20 cellular contexts compared by ENCODE assay signal in genomic region chr1:209869242-209870149, GRCh38. TPM values are rescaled to one million over a fixed set of nuclear protein-coding genes. Genes with fewer than 3 reads are reported as not detected.
DNase-seq lines count a peak whose midpoint lies in the region; ATAC-seq and TF ChIP-seq lines count a peak whose summit lies in the region.
"Had no signal": no experiment of that assay in that cellular context is flagged by ENCODE, and none has a peak within 500 bp of the region (broad histone marks: within the 10 kb centered on the region; RNA-seq: fewer than 3 reads in every experiment).

No MANE protein-coding gene starts in this region.

- H3T11ph ChIP-seq in H9 (ENCODE audit: low read length): no peak overlapping the region

- H2BK12ac ChIP-seq in H9 (ENCODE audit: insufficient read length, low read depth, low read length): no peak overlapping the region

- H3K9ac ChIP-seq in H9 (ENCODE audit: extremely low read depth, insufficient read length, low read length): no peak overlapping the region

- no peak overlapping the region for H2BK5ac ChIP-seq in H9 (ENCODE audit: insufficient read length, low read length)

- peaks cover 44% of the 10 kb centered on the region for H3K4me1 ChIP-seq in foreskin keratinocyte
- H3K4me1 ChIP-seq in H9 (ENCODE audit: insufficient read depth, low read length): no peaks in the 10 kb centered on the region
- H3K4me1 ChIP-seq: gastroesophageal sphincter had no signal

- peaks cover 57% of the 10 kb centered on the region for H3K4me1 Mint-ChIP-seq in brain
- H3K4me1 Mint-ChIP-seq in H9: 0 out of 4 replicates have a peak, but pooled peaks cover 0 to under 1% of the 10 kb centered on the region in 2 experiments
- H3K4me1 Mint-ChIP-seq: T-helper 17 cell had no signal

- no peak overlapping the region for H4K5ac ChIP-seq in H9 (ENCODE audit: insufficient read length, low read depth, low read length)

- no peak overlapping the region for H3K23ac ChIP-seq in H9 (ENCODE audit: insufficient read length, low read depth, low read length)

- H4K8ac ChIP-seq in H9 (replicated peaks; ENCODE audit: insufficient read length, low read depth, low read length): no peak overlapping the region

- no CpG with 5 or more reads among the region's 2 CpGs for WGBS in H9 (ENCODE audit: extremely low coverage, insufficient read length, low lambda C conversion rate)

- H3K4ac ChIP-seq in H9 (ENCODE audit: low read depth, low read length): no peak overlapping the region

- H2AFZ ChIP-seq in H9 (ENCODE audit: low read length): no peak overlapping the region
- H2AFZ ChIP-seq: PC-9 had no signal

- no peaks in the 10 kb centered on the region for H3K9me3 ChIP-seq in H9 (ENCODE audit: control insufficient read depth, low read depth, low read length)
- H3K9me3 ChIP-seq: testis had no signal

- no peaks in the 10 kb centered on the region for H3K79me2 ChIP-seq in H9 (ENCODE audit: insufficient read depth, low read length)

- no peak overlapping the region for H4K91ac ChIP-seq in H9 (ENCODE audit: insufficient read length, low read depth, low read length)

- no peak overlapping the region for H2BK15ac ChIP-seq in H9 (ENCODE audit: low read depth, low read length)

- no peaks in the 10 kb centered on the region for H3K23me2 ChIP-seq in H9 (ENCODE audit: insufficient read length, low read depth, low read length, poor library complexity, severe bottlenecking)

- no peak overlapping the region for H2BK120ac ChIP-seq in H9 (ENCODE audit: low read depth, low read length, poor library complexity, severe bottlenecking)

- no peak overlapping the region for H3K4me2 ChIP-seq in H9 (ENCODE audit: insufficient read depth, insufficient read length, low read length)
- H3K4me2 ChIP-seq: PC-9 had no signal

- in situ Hi-C loops in G401 (cut with HindIII; ENCODE audit: low sequenced_read_pairs) (no loop called here), KBM-7 (cut with MboI; ENCODE audit: low pct_unique_long_range_greater_than_20kb, low sequenced_read_pairs) (loop anchor here (25.0 kb wide), 1 partner anchor 118 kb away; no protein-coding TSS in a partner anchor)

- H3K9me3 Mint-ChIP-seq in brain: peaks cover 7 to 19% (median 12%) of the 10 kb centered on the region in 5 experiments
- H3K9me3 Mint-ChIP-seq in H9: peaks cover 14 to 18% of the 10 kb centered on the region in 2 experiments

- H3K27ac ChIP-seq in foreskin keratinocyte (peak overlapping the region; percentile 59), substantia nigra (ENCODE audit: low read depth, low read length, poor library complexity, severe bottlenecking) (peak overlapping the region; percentile 85), H9 (ENCODE audit: insufficient read length, low read depth, low read length) (no peak overlapping the region)
- H3K27ac ChIP-seq: gastroesophageal sphincter, PC-9, WERI-Rb-1 had no signal

- DNase-seq in G401 (ENCODE audit: low spot score) (peak; percentile 62), foreskin keratinocyte (no peak), substantia nigra (lab: John Stamatoyannopoulos, UW) (no peak), H9 (no peak), KBM-7 (no peak)
- DNase-seq in stimulated activated CD4-positive, alpha-beta T cell treated with anti-CD3 and anti-CD28 coated beads, Interleukin-4, amount 100 ng/mL, for 4 hours: no peak
- DNase-seq: activated CD4-positive, alpha-beta T cell treated with anti-CD3 and anti-CD28 coated beads, Interleukin-2, amount 50 U/mL, for 4 hours; activated gamma-delta T cell treated with Interleukin-2 at 50 U/mL for 16 hours; amniotic stem cell; left cardiac atrium; NCI-H1436 treated with DMSO at 0.1 percent for 48 hours; NCI-H774; PC-9; retina; T-helper 17 cell; testis; WERI-Rb-1 had no signal

- TF ChIP-seq CTCF in brain (conservative IDR thresholded peaks at IDR 0.05): no peak
- no peak for TF ChIP-seq CTCF in foreskin keratinocyte (conservative IDR thresholded peaks at IDR 0.05)
- no peak for TF ChIP-seq CTCF in H9 (conservative IDR thresholded peaks at IDR 0.05)

- H3K27me3 ChIP-seq in foreskin keratinocyte: no peaks in the 10 kb centered on the region
- no peaks in the 10 kb centered on the region for H3K27me3 ChIP-seq in H9 (ENCODE audit: insufficient read depth, low read length)
- H3K27me3 ChIP-seq: testis had no signal

- H3K4me3 Mint-ChIP-seq in brain: peak overlapping the region in 3 of 5 experiments; percentile 5 to 67 (median 6)
- H3K4me3 Mint-ChIP-seq in H9: no peak overlapping the region
- H3K4me3 Mint-ChIP-seq: T-helper 17 cell had no signal

- H3K18ac ChIP-seq in H9 (ENCODE audit: insufficient read length, low read depth, low read length): no peak overlapping the region

- H4K20me1 ChIP-seq in H9 (ENCODE audit: control insufficient read depth, insufficient read depth, insufficient read length): no peaks in the 10 kb centered on the region

- no peak overlapping the region for H2BK20ac ChIP-seq in H9 (ENCODE audit: low read depth, low read length, poor library complexity, severe bottlenecking)

- H3K14ac ChIP-seq in H9 (ENCODE audit: insufficient read depth, low read length): no peak overlapping the region

- no peak overlapping the region for H2AK5ac ChIP-seq in H9 (ENCODE audit: insufficient read length, low read length)

- H3K27ac Mint-ChIP-seq in brain (peak overlapping the region; percentile 13 to 75 (median 69)), H9 (no peak overlapping the region)
- H3K27ac Mint-ChIP-seq: T-helper 17 cell had no signal

- H3K27me3 Mint-ChIP-seq in brain (peaks cover 3% of the 10 kb centered on the region), H9 (ENCODE audit: low read depth) (peaks cover 6% of the 10 kb centered on the region; the same call in 1 of the 2 replicates)

- no peak overlapping the region for H3K56ac ChIP-seq in H9 (ENCODE audit: insufficient read length, low read depth, low read length)

- H3K36me3 Mint-ChIP-seq in brain: no peaks in the 10 kb centered on the region
- peaks cover 4 to 11% (median 8%) of the 10 kb centered on the region in 3 experiments; a peak in 6 of 7 replicates for H3K36me3 Mint-ChIP-seq in H9 (ENCODE audit: insufficient read depth in 1 of 3, low read depth in 3 of 3)

- ATAC-seq in foreskin keratinocyte (no peak), HG02571 (IDR thresholded peaks at IDR 0.05; ENCODE audit: unreplicated experiment) (no peak)
- ATAC-seq: gastroesophageal sphincter, left cardiac atrium, T-helper 17 cell had no signal

- no peaks in the 10 kb centered on the region for H3K79me1 ChIP-seq in H9 (ENCODE audit: insufficient read depth, low read depth, low read length, poor library complexity, severe bottlenecking)

RNA-seq across cellular contexts. Expression of gene UTP25, which starts 41.7 kb away (rescaled TPM):
- total RNA-seq in G401 (2014; rRNA removed; shearing (Covaris generic)): 9.7 and 13.5 TPM in 2 replicates
- polyA plus RNA-seq in brain (ENCODE audit: insufficient read depth, low read depth, low replicate concordance) (3.1 TPM), foreskin keratinocyte (3.2 and 3.7 TPM in 2 replicates)
- total RNA-seq in foreskin keratinocyte (9.0 and 9.2 TPM in 2 replicates), H9 (2021) (12.9 TPM in 2 replicates)

Comparison
In these comparisons a context has a peak if more than half of its experiments do, and no peak if none do; other contexts are left out.
1. H3K27ac Mint-ChIP-seq: peak in brain (5 of 5); none in H9 (0 of 3).
2. H3K4me3 Mint-ChIP-seq: peak in brain (3 of 5); none in H9 (0 of 2).